8 cellular contexts compared by ENCODE assay signal in genomic region chr19:49580264-49581006, GRCh38. TPM values are rescaled to one million over a fixed set of nuclear protein-coding genes. Genes with fewer than 3 reads are reported as not detected.
DNase-seq lines count a peak whose midpoint lies in the region; ATAC-seq, FAIRE-seq and TF ChIP-seq lines count a peak whose summit lies in the region.

A gene with protein sequence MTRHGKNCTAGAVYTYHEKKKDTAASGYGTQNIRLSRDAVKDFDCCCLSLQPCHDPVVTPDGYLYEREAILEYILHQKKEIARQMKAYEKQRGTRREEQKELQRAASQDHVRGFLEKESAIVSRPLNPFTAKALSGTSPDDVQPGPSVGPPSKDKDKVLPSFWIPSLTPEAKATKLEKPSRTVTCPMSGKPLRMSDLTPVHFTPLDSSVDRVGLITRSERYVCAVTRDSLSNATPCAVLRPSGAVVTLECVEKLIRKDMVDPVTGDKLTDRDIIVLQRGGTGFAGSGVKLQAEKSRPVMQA (minus strand): TSS chr19:49580556. CDS start chr19:49560691, 19,865 bp downstream.

- no peaks in the 10 kb centered on the region for H3K9me3 ChIP-seq in T-helper 17 cell (ENCODE audit: control insufficient read depth, low read length, poor library complexity, severe bottlenecking)
- H3K9me3 ChIP-seq in prostate gland = no peaks in the 10 kb centered on the region

- H3K4me3 Mint-ChIP-seq in T-helper 17 cell = peak within 1 kb of the TSS; percentile 99

- no peaks in the 10 kb centered on the region for H3K4me1 ChIP-seq in prostate gland (replicated peaks)

- peak within 1 kb of the TSS; percentile 71 to 74 for H3K27ac ChIP-seq in prostate gland

- peak; percentile 99 for TF ChIP-seq POLR2A in GM12891 (IDR thresholded peaks at IDR 0.05; ENCODE audit: low read depth, low read length)
- TF ChIP-seq POLR2A in prostate gland (IDR thresholded peaks at IDR 0.05) = peak; percentile 93

- 3% methylated on average over 31 of the region's 31 CpGs for WGBS in prostate gland

- H3K27me3 ChIP-seq in prostate gland (replicated peaks; ENCODE audit: insufficient read depth) = no peaks in the 10 kb centered on the region

- H3K4me1 Mint-ChIP-seq in T-helper 17 cell = peaks cover 22% of the 10 kb centered on the region

- FAIRE-seq in GM12891 (lab: Jason Lieb, UNC) = peak; percentile 91

- ATAC-seq in HG02852 (IDR thresholded peaks at IDR 0.05; ENCODE audit: unreplicated experiment) = peak; percentile 91
- peak; percentile 99 for ATAC-seq in T-helper 17 cell
- peak; percentile 98 to 99 for ATAC-seq in left cardiac atrium

- H3K36me3 Mint-ChIP-seq in T-helper 17 cell (ENCODE audit: low read depth) = peaks cover 2% of the 10 kb centered on the region

- no peaks in the 10 kb centered on the region for H3K36me3 ChIP-seq in prostate gland

- peak within 1 kb of the TSS; percentile 93 for H3K27ac Mint-ChIP-seq in T-helper 17 cell

- DNase-seq in GM12891 (ENCODE audit: insufficient read length, low spot score) (peak; percentile 77), NCI-H187 (lab: John Stamatoyannopoulos, UW) (peak; percentile 95 to 97), T-helper 17 cell (peak; percentile 86 to 92 (median 91)), amniotic stem cell (lab: John Stamatoyannopoulos, UW) (peak; percentile 95), left cardiac atrium (peak; percentile 95), prostate gland (ENCODE audit: low spot score) (peak; percentile 95), ureter (ENCODE audit: low spot score) (peak; percentile 96)

- intact Hi-C loops in left cardiac atrium (cut with DNase I) (no loop called here), prostate gland (cut with DNase I) (no loop called here)

- peak within 1 kb of the TSS; percentile 48 to 63 for H3K4me3 ChIP-seq in prostate gland

- TF ChIP-seq CTCF in prostate gland (IDR thresholded peaks at IDR 0.05) = peak in 2 of 4 experiments; percentile 29 to 43

- no peaks in the 10 kb centered on the region for H3K27me3 Mint-ChIP-seq in T-helper 17 cell

TF ChIP-seq in GM12891, 5 proteins besides CTCF, POLR2A, EP300 and RAD21:
- TF ChIP-seq POU2F2 (IDR thresholded peaks at IDR 0.05; ENCODE audit: low read depth, low read length) (peak; percentile 91), SPI1 (IDR thresholded peaks at IDR 0.05; ENCODE audit: low read depth, low read length) (peak; percentile 61), TAF1 (IDR thresholded peaks at IDR 0.05; ENCODE audit: low read depth, low read length) (peak; percentile 98), PAX5 (IDR thresholded peaks at IDR 0.05; ENCODE audit: insufficient read depth, low read length, severe bottlenecking) (no peak), POLR2AphosphoS5 (IDR thresholded peaks at IDR 0.05; ENCODE audit: low read depth, low read length) (peak; percentile 99)

RNA-seq across cellular contexts. Expression of the gene that starts here (rescaled TPM):
- polyA plus RNA-seq in GM12891 (2012; ENCODE audit: low read depth, missing spikeins) = 49.2 TPM
- 100 to 1,000 TPM; 161 to 195 TPM for total RNA-seq in T-helper 17 cell
- 10 to 100 TPM; 43.6 to 48.6 TPM for total RNA-seq in left cardiac atrium
- total RNA-seq in prostate gland = 10 to 100 TPM; 62.9 to 91.7 TPM
- 35.6 TPM for total RNA-seq in ureter

Comparison
In these comparisons a context has a peak if more than half of its experiments do, and no peak if none do; other contexts are left out.
1. Peak in every context shown above with its lines: DNase-seq, ATAC-seq, H3K4me3 ChIP-seq and H3K27ac ChIP-seq.